ENCODE assay signal across 12 cellular contexts in the genomic region with DNA sequence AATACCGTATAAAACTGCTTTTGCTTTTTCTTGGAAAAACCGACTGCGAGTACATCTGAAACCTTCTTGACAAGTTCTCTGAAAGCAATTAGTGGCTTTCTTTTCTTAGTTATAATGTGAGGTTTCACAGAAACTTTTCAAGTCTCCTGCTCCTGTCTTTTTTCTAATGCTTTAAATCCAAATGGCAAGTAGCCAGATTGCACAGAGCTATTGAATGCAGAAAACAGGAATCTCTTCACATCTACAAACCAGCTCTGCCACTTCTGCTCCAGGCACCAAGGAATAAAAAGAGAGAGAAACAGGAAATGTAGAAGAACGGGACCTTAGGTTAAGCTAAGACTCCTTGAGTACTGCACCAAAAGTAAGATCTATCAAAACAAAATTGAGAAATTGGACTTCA.
A peak's percentile ranks its signal among the peaks of the same experiment; 100 is the strongest.
DNase-seq lines count a peak whose midpoint lies in the region; ATAC-seq lines count a peak whose summit lies in the region.
"Had no signal": no experiment of that assay in that cellular context is flagged by ENCODE, and none has a peak within 500 bp of the region (broad histone marks: within the 10 kb centered on the region; RNA-seq: fewer than 3 reads in every experiment).

No MANE protein-coding gene starts in this region.

- WGBS in right cardiac atrium = 51% methylated on average over 4 of the region's 4 CpGs

- no peaks in the 10 kb centered on the region for H3K27me3 ChIP-seq in right cardiac atrium (ENCODE audit: control insufficient read depth, insufficient read depth)
- H3K27me3 ChIP-seq: tibial nerve had no signal

- ATAC-seq in HG02973 (IDR thresholded peaks at IDR 0.05; ENCODE audit: unreplicated experiment) (peak; percentile 56), GM19351 (IDR thresholded peaks at IDR 0.05; ENCODE audit: unreplicated experiment) (no peak), right cardiac atrium (no peak), left cardiac atrium (no peak)

- peaks cover 13% of the 10 kb centered on the region for H3K4me1 Mint-ChIP-seq in T-helper 1 cell treated with Interleukin-12 subunit alpha and Interleukin-12 subunit beta and Interleukin-4 antibody, amounts not matched to agents 30 μg/mL and 1 μg/mL, for 36 hours (ENCODE audit: low read depth)
- H3K4me1 Mint-ChIP-seq: activated B cell treated with CpG ODN at 0.5 μM for 24 hours had no signal

- H3K4me3 ChIP-seq in right cardiac atrium (ENCODE audit: low read length) = no peak overlapping the region

- peaks cover 3% of the 10 kb centered on the region for H3K27me3 Mint-ChIP-seq in T-helper 1 cell treated with Interleukin-12 subunit alpha and Interleukin-12 subunit beta and Interleukin-4 antibody, amounts not matched to agents 30 μg/mL and 1 μg/mL, for 36 hours (ENCODE audit: low read depth)

- H3K27ac ChIP-seq in right cardiac atrium (ENCODE audit: low read length) = no peak overlapping the region
- H3K27ac ChIP-seq: tibial nerve had no signal

- DNase-seq in NCI-H748 (lab: John Stamatoyannopoulos, UW; ENCODE audit: unreplicated experiment) = peak; percentile 16
- no peak for DNase-seq in NCI-H748 treated with DMSO at 0.1 percent for 48 hours (lab: John Stamatoyannopoulos, UW)
- DNase-seq in medulla oblongata (ENCODE audit: extremely low spot score) = peak; percentile 18
- no peak for DNase-seq in right cardiac atrium
- DNase-seq in left cardiac atrium = no peak
- DNase-seq: activated B cell treated with CpG ODN at 0.5 μM for 24 hours; activated naive CD4-positive, alpha-beta T cell treated with Interleukin-2 at 50 U/mL for 16 hours; NCI-H2107 had no signal

- H3K9me3 Mint-ChIP-seq in T-helper 1 cell treated with Interleukin-12 subunit alpha and Interleukin-12 subunit beta and Interleukin-4 antibody, amounts not matched to agents 30 μg/mL and 1 μg/mL, for 36 hours = no peaks in the 10 kb centered on the region
- H3K9me3 Mint-ChIP-seq: activated B cell treated with CpG ODN at 0.5 μM for 24 hours had no signal

- H3K4me1 ChIP-seq in right cardiac atrium (ENCODE audit: control insufficient read depth, insufficient read depth, low read length) = no peaks in the 10 kb centered on the region

- peak overlapping the region; percentile 27 for H3K4me3 Mint-ChIP-seq in T-helper 1 cell treated with Interleukin-12 subunit alpha and Interleukin-12 subunit beta and Interleukin-4 antibody, amounts not matched to agents 30 μg/mL and 1 μg/mL, for 36 hours
- H3K4me3 Mint-ChIP-seq: activated B cell treated with CpG ODN at 0.5 μM for 24 hours had no signal

- intact Hi-C loops in right cardiac atrium (cut with DNase I) (no loop called here), left cardiac atrium (cut with DNase I) (no loop called here)

- H3K27ac Mint-ChIP-seq in T-helper 1 cell treated with Interleukin-12 subunit alpha and Interleukin-12 subunit beta and Interleukin-4 antibody, amounts not matched to agents 30 μg/mL and 1 μg/mL, for 36 hours = no peak overlapping the region
- H3K27ac Mint-ChIP-seq: activated B cell treated with CpG ODN at 0.5 μM for 24 hours had no signal

- no peaks in the 10 kb centered on the region for H3K9me3 ChIP-seq in right cardiac atrium (ENCODE audit: control insufficient read depth, low read length)
- H3K9me3 ChIP-seq: tibial nerve had no signal

- H3K36me3 Mint-ChIP-seq in T-helper 1 cell treated with Interleukin-12 subunit alpha and Interleukin-12 subunit beta and Interleukin-4 antibody, amounts not matched to agents 30 μg/mL and 1 μg/mL, for 36 hours (ENCODE audit: low read depth) = no peaks in the 10 kb centered on the region

Comparison
In these comparisons a context has a peak if more than half of its experiments do, and no peak if none do; other contexts are left out.
1. DNase-seq: peak in NCI-H748 (single experiment) and medulla oblongata (single experiment); none in NCI-H748 treated with DMSO at 0.1 percent for 48 hours (single experiment), right cardiac atrium (0 of 3) and left cardiac atrium (single experiment).